ENCODE assay signal across 19 cellular contexts in the genomic region with DNA sequence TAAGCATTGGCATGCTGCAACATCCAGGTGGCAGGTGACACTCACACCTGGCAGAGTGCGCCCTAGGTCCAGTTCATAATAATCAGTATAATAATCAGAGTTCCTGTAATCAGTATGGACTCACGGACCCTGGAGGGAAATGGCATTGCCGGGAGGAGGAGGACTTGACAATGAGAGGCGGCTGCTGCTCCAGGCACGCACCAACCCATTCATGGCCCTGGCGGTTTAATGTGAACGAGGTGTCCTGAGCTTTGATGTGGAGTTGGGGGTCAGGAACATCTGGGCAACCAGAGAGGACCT.
DNase-seq lines count a peak whose midpoint lies in the region; ATAC-seq, FAIRE-seq and TF ChIP-seq lines count a peak whose summit lies in the region.
"Had no signal": no experiment of that assay in that cellular context is flagged by ENCODE, and none has a peak within 500 bp of the region (broad histone marks: within the 10 kb centered on the region; RNA-seq: fewer than 3 reads in every experiment).

No MANE protein-coding gene starts in this region.

- peak overlapping the region in 2 of 11 experiments; percentile 7 to 28; a peak in 2 of 22 replicates for H3K27ac ChIP-seq in BLaER1 treated with 17β-estradiol and CSF1 and Interleukin-3, amounts not matched to agents 10 nM and 100 nM
- H3K27ac ChIP-seq in rectal smooth muscle tissue (ENCODE audit: low read depth, low read length) = peak overlapping the region; percentile 59
- H3K27ac ChIP-seq: HL-60 had no signal

- no peak overlapping the region for H3K4me3 Mint-ChIP-seq in mesothelial cell of epicardium
- H3K4me3 Mint-ChIP-seq: CD14-positive monocyte, H9 had no signal

- peak; percentile 50 for FAIRE-seq in bronchial epithelial cell (lab: Jason Lieb, UNC)

- no peak overlapping the region for H3K4me3 ChIP-seq in BLaER1 treated with 17β-estradiol and CSF1 and Interleukin-3, amounts not matched to agents 10 nM and 100 nM
- H3K4me3 ChIP-seq in bronchial epithelial cell (ENCODE audit: low read depth, low read length) = no peak overlapping the region
- no peak overlapping the region for H3K4me3 ChIP-seq in rectal smooth muscle tissue (ENCODE audit: low read length)
- H3K4me3 ChIP-seq: MG63 had no signal

- H3K27me3 ChIP-seq in BLaER1 treated with 17β-estradiol and CSF1 and Interleukin-3, amounts not matched to agents 10 nM and 100 nM = no peaks in the 10 kb centered on the region
- H3K27me3 ChIP-seq in bronchial epithelial cell (ENCODE audit: control insufficient read depth, insufficient read depth, low read length) (no peaks in the 10 kb centered on the region), rectal smooth muscle tissue (ENCODE audit: control insufficient read depth, insufficient read depth, low read length) (no peaks in the 10 kb centered on the region)
- H3K27me3 ChIP-seq: MG63 had no signal

- no peaks in the 10 kb centered on the region for H3K9me3 Mint-ChIP-seq in mesothelial cell of epicardium
- H3K9me3 Mint-ChIP-seq: H9 had no signal

- peak overlapping the region; percentile 12 to 68 (median 55); a peak in 21 of 22 replicates for H3K4me2 ChIP-seq in BLaER1 treated with 17β-estradiol and CSF1 and Interleukin-3, amounts not matched to agents 10 nM and 100 nM
- H3K4me2 ChIP-seq: SK-N-SH had no signal

- H3K27me3 Mint-ChIP-seq in mesothelial cell of epicardium (ENCODE audit: low read depth) = peaks cover 7% of the 10 kb centered on the region

- H3K4me1 ChIP-seq in BLaER1 treated with 17β-estradiol and CSF1 and Interleukin-3, amounts not matched to agents 10 nM and 100 nM = peaks cover 8 to 53% (median 37%) of the 10 kb centered on the region in 10 experiments; a peak in 19 of 20 replicates
- peaks cover 23% of the 10 kb centered on the region for H3K4me1 ChIP-seq in rectal smooth muscle tissue (ENCODE audit: control insufficient read depth, insufficient read depth, low read length)

- H4K20me1 ChIP-seq in BLaER1 treated with 17β-estradiol and CSF1 and Interleukin-3, amounts not matched to agents 10 nM and 100 nM = no peaks in the 10 kb centered on the region

- H3K36me3 ChIP-seq in BLaER1 treated with 17β-estradiol and CSF1 and Interleukin-3, amounts not matched to agents 10 nM and 100 nM = no peaks in the 10 kb centered on the region
- no peaks in the 10 kb centered on the region for H3K36me3 ChIP-seq in bronchial epithelial cell (ENCODE audit: control insufficient read depth, insufficient read depth, low read length)
- H3K36me3 ChIP-seq in rectal smooth muscle tissue (ENCODE audit: control insufficient read depth, insufficient read depth, low read length) = no peaks in the 10 kb centered on the region
- H3K36me3 ChIP-seq: MG63 had no signal

- H3K27ac Mint-ChIP-seq in mesothelial cell of epicardium = peak overlapping the region; percentile 71
- H3K27ac Mint-ChIP-seq: CD14-positive monocyte, H9 had no signal

- no peaks in the 10 kb centered on the region for H3K36me3 Mint-ChIP-seq in mesothelial cell of epicardium
- H3K36me3 Mint-ChIP-seq: CD14-positive monocyte had no signal

- peaks cover 16% of the 10 kb centered on the region for H3K4me1 Mint-ChIP-seq in mesothelial cell of epicardium
- H3K4me1 Mint-ChIP-seq: CD14-positive monocyte, H9 had no signal

- H3K9ac ChIP-seq in BLaER1 treated with 17β-estradiol and CSF1 and Interleukin-3, amounts not matched to agents 10 nM and 100 nM = no peak overlapping the region
- H3K9ac ChIP-seq in rectal smooth muscle tissue (ENCODE audit: low read length) = no peak overlapping the region
- H3K9ac ChIP-seq: SK-N-SH had no signal

- TF ChIP-seq CTCF in bronchial epithelial cell (IDR thresholded peaks at IDR 0.05; ENCODE audit: insufficient read depth, low read length, severe bottlenecking) (no peak), mesothelial cell of epicardium (IDR thresholded peaks at IDR 0.05; ENCODE audit: unreplicated experiment) (no peak)

- ATAC-seq in GM21526 (IDR thresholded peaks at IDR 0.05; ENCODE audit: low FRiP score, unreplicated experiment) = no peak
- no peak for ATAC-seq in GM18520 (IDR thresholded peaks at IDR 0.05; ENCODE audit: unreplicated experiment)

- DNase-seq in bronchial epithelial cell (ENCODE audit: low read depth) = no peak
- DNase-seq in mesothelial cell of epicardium (ENCODE audit: low spot score in 2 of 2, unreplicated experiment in 2 of 2) = no peak
- DNase-seq in 8988T = no peak
- DNase-seq: ACHN, DMS79 treated with DMSO at 0.1 percent for 48 hours, H9, IMR-90, MG63, NCI-H1048, NCI-H2081, OCI-M1, SHP77 treated with DMSO at 0.1 percent for 48 hours, SK-N-SH had no signal

- peaks cover 5 to 32% (median 22%) of the 10 kb centered on the region in 11 experiments; a peak in 18 of 22 replicates for H3K9me3 ChIP-seq in BLaER1 treated with 17β-estradiol and CSF1 and Interleukin-3, amounts not matched to agents 10 nM and 100 nM (replicated peaks in 1 of 11)
- H3K9me3 ChIP-seq: MG63, SK-N-SH had no signal
